In the genomic region with DNA sequence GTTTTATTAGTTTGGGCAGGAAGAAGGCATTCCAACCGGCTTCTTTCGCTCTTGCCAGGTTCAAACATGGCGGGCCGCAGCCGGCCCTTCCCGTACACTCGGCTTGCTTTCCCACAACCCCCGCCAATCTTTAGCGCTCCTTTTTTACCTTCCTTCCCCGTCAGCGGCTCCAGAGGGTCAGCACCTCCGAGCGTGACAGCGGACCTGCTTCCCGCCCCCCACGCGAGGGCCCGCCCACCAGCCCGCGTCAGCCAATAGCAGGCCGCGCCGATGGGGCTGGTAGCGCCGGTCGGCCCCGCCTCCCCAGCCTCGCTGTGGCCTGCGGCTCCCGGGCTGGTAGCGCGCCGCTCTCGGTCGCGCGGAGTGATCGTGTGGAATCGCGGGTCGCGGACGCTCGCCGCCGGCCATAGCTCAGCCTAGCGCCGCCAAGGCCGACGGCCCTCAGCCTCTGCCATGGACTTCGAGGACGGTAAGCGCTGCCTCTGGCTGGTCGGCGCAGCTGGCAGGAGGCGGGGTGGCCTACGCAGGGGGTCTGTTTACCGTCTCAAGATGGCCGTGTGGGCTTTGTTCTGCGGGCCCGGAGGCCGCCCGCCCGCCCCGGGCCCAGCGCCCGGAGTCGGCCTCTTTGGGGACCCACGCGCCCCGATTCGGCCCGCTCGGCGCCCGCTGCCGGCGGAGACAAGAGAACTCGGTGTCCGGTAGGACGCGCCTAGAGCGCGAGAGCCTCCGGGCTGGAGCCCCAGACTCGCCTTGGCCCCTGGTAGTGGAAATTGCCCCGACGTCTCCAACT, we compare ENCODE assay signal across 8 cellular contexts. TPM values are rescaled to one million over a fixed set of nuclear protein-coding genes. Genes with fewer than 3 reads are reported as not detected.
DNase-seq lines count a peak whose midpoint lies in the region; ATAC-seq and TF ChIP-seq lines count a peak whose summit lies in the region.

TSS of gene ZNF326 (plus strand) at position 306 of the 790 bp plus-strand sequence. CDS start at position 454, 148 bp downstream.

- 0 to 1% methylated on average over 53 to 61 of the region's 88 CpGs for WGBS in tibial nerve, 2 donors

- ATAC-seq in HG02678 (IDR thresholded peaks at IDR 0.05; ENCODE audit: unreplicated experiment) = peak; percentile 95

- H3K36me3 ChIP-seq in cardiac muscle cell (peaks cover 3% of the 10 kb centered on the region), parathyroid adenoma (ENCODE audit: control insufficient read depth, insufficient read depth, low read length) (no peaks in the 10 kb centered on the region), tibial nerve (peaks cover 0 to under 1% (median 0%) of the 10 kb centered on the region in 3 donors)

- TF ChIP-seq CTCF in GM12865 (IDR thresholded peaks at IDR 0.05; ENCODE audit: insufficient read depth, low read depth, low read length, missing control alignments) (no peak), cardiac muscle cell (IDR thresholded peaks at IDR 0.05; ENCODE audit: low read depth, low read length) (no peak), parathyroid adenoma (IDR thresholded peaks at IDR 0.05) (no peak), tibial nerve (IDR thresholded peaks at IDR 0.05) (peak in 3 of 5 experiments; percentile 6 to 41 (median 12))

- peak within 1 kb of the TSS; percentile 84 for H2AFZ ChIP-seq in parathyroid adenoma

- DNase-seq in GM12865 (ENCODE audit: low read depth) (peak; percentile 97), NCI-H1105 treated with DMSO at 0.1 percent for 48 hours (lab: John Stamatoyannopoulos, UW) (peak; percentile 96), SW 1271 (lab: John Stamatoyannopoulos, UW) (peak; percentile 72 to 91), cardiac muscle cell (ENCODE audit: low read depth in 1 of 2, low spot score in 1 of 2) (peak; percentile 97 to 99), tibial nerve (ENCODE audit: low spot score in 2 of 2) (peak; percentile 91 to 93)
- peak; percentile 79 for DNase-seq in activated naive CD8-positive, alpha-beta T cell treated with anti-CD3 and anti-CD28 coated beads, Interleukin-2, amount 50 U/mL, for 16 hours (ENCODE audit: low read depth, low spot score)

- H3K9me3 ChIP-seq in cardiac muscle cell (ENCODE audit: low read depth) (no peaks in the 10 kb centered on the region), parathyroid adenoma (ENCODE audit: control insufficient read depth, low read length) (no peaks in the 10 kb centered on the region), tibial nerve (no peaks in the 10 kb centered on the region)

- H3K27me3 ChIP-seq in cardiac muscle cell = no peaks in the 10 kb centered on the region
- no peaks in the 10 kb centered on the region for H3K27me3 ChIP-seq in parathyroid adenoma (ENCODE audit: control insufficient read depth, insufficient read depth, low read length)
- H3K27me3 ChIP-seq in tibial nerve = no peaks in the 10 kb centered on the region

- H3K4me1 ChIP-seq in cardiac muscle cell (ENCODE audit: low read depth) (peaks cover 34% of the 10 kb centered on the region), parathyroid adenoma (peaks cover 4% of the 10 kb centered on the region), tibial nerve (peaks cover 0 to 40% (median 19%) of the 10 kb centered on the region in 4 donors)

- TF ChIP-seq EP300 in tibial nerve (IDR thresholded peaks at IDR 0.05) = peak; percentile 43 to 99

- H3K27ac ChIP-seq in cardiac muscle cell (peak within 1 kb of the TSS; percentile 97), parathyroid adenoma (peak within 1 kb of the TSS; percentile 88), tibial nerve (peak within 1 kb of the TSS; percentile 88 to 99 (median 96))

- peaks cover 16% of the 10 kb centered on the region for H3K79me2 ChIP-seq in parathyroid adenoma

- H3K4me3 ChIP-seq in GM12865 (ENCODE audit: low read depth, low read length) (peak within 1 kb of the TSS; percentile 72), cardiac muscle cell (peak within 1 kb of the TSS; percentile 84), parathyroid adenoma (ENCODE audit: low read depth, low read length) (peak within 1 kb of the TSS; percentile 92), tibial nerve (peak within 1 kb of the TSS; percentile 56 to 77 (median 74))

- H3K4me2 ChIP-seq in parathyroid adenoma (ENCODE audit: low read length) = peak within 1 kb of the TSS; percentile 78

- H3K9ac ChIP-seq in parathyroid adenoma = peak within 1 kb of the TSS; percentile 81

- peak; percentile 95 to 99 for TF ChIP-seq POLR2A in tibial nerve (IDR thresholded peaks at IDR 0.05)

RNA-seq across cellular contexts. Expression of gene ZNF326, which starts in this region (rescaled TPM):
- total RNA-seq in cardiac muscle cell (9.2 and 16.5 TPM in 2 replicates), tibial nerve (10 to 100 TPM; 16.5 to 27.4 (median 24.2) TPM)
- 27.9 and 36.1 TPM in 2 replicates for polyA plus RNA-seq in cardiac muscle cell

Comparison
In these comparisons a context has a peak if more than half of its experiments do, and no peak if none do; other contexts are left out.
1. Peak in every context shown above with its lines: DNase-seq, ATAC-seq, H3K4me3 ChIP-seq and H3K27ac ChIP-seq.
2. CTCF ChIP-seq: peak in tibial nerve (3 of 5); none in GM12865 (single experiment), cardiac muscle cell (single experiment) and parathyroid adenoma (single experiment).